ENCODE assay signal across 8 cellular contexts in genomic region chr12:70243510-70244331, GRCh38. TPM values are rescaled to one million over a fixed set of nuclear protein-coding genes. Genes with fewer than 3 reads are reported as not detected.
DNase-seq lines count a peak whose midpoint lies in the region; ATAC-seq lines count a peak whose summit lies in the region.

No MANE protein-coding gene starts in this region.

- H3K27me3 Mint-ChIP-seq in effector memory CD8-positive, alpha-beta T cell = no peaks in the 10 kb centered on the region

- peak overlapping the region; percentile 83 for H3K23ac ChIP-seq in mesendoderm (ENCODE audit: low read length)

- peak overlapping the region; percentile 90 for H3K4me3 ChIP-seq in BLaER1
- peak overlapping the region; percentile 97 for H3K4me3 ChIP-seq in mesendoderm (ENCODE audit: low read length)

- H3K27me3 ChIP-seq in BLaER1 = no peaks in the 10 kb centered on the region
- H3K27me3 ChIP-seq in mesendoderm (ENCODE audit: insufficient read depth, low read length, poor library complexity) = no peaks in the 10 kb centered on the region

- peak overlapping the region; percentile 70 for H2AK5ac ChIP-seq in mesendoderm (ENCODE audit: low read length)

- H3K4me1 Mint-ChIP-seq in effector memory CD8-positive, alpha-beta T cell (ENCODE audit: low read depth in 2 of 2) = peaks cover 37 to 73% of the 10 kb centered on the region in 2 donors

- DNase-seq in NCI-H774 (lab: John Stamatoyannopoulos, UW) (peak; percentile 77), mesendoderm (peak; percentile 85)
- peak; percentile 40 to 47 for DNase-seq in activated CD8-positive, alpha-beta memory T cell treated with anti-CD3 and anti-CD28 coated beads for 1 hour (ENCODE audit: extremely low read depth in 1 of 2, low read depth in 1 of 2)
- DNase-seq in effector memory CD8-positive, alpha-beta T cell = peak; percentile 58 to 68 (median 59)
- DNase-seq in stimulated activated CD8-positive, alpha-beta memory T cell treated with anti-CD3 and anti-CD28 coated beads, Interleukin-15, amount 100 ng/mL, for 1 hour (ENCODE audit: low read depth) = peak; percentile 38

- no peak overlapping the region for H2BK15ac ChIP-seq in mesendoderm (replicated peaks; ENCODE audit: low read depth)

- H3K36me3 ChIP-seq in BLaER1 (peaks cover 20% of the 10 kb centered on the region), mesendoderm (ENCODE audit: control insufficient read depth, insufficient read depth, low read length) (no peaks in the 10 kb centered on the region)

- H2BK5ac ChIP-seq in mesendoderm (ENCODE audit: low read length) = peak overlapping the region; percentile 93

- peak overlapping the region; percentile 84 for H3K18ac ChIP-seq in mesendoderm (ENCODE audit: low read length)

- H3K4me2 ChIP-seq in BLaER1 (peak overlapping the region; percentile 87), mesendoderm (ENCODE audit: low read length) (peak overlapping the region; percentile 79)

- H4K5ac ChIP-seq in mesendoderm (ENCODE audit: low read length) = no peak overlapping the region

- peak overlapping the region; percentile 56 for H2BK120ac ChIP-seq in mesendoderm (ENCODE audit: low read depth, low read length)

- peaks cover 59% of the 10 kb centered on the region for H3K4me1 ChIP-seq in BLaER1
- peaks cover 2% of the 10 kb centered on the region for H3K4me1 ChIP-seq in mesendoderm (ENCODE audit: control insufficient read depth, low read depth, low read length)

- H3K56ac ChIP-seq in mesendoderm (ENCODE audit: low read length) = peak overlapping the region; percentile 99

- H3K4me3 Mint-ChIP-seq in effector memory CD8-positive, alpha-beta T cell = peak overlapping the region; percentile 95 to 98

- H4K8ac ChIP-seq in mesendoderm (ENCODE audit: low read depth, low read length) = no peak overlapping the region

- H3K27ac ChIP-seq in BLaER1 (peak overlapping the region; percentile 98), mesendoderm (ENCODE audit: low read depth, low read length) (peak overlapping the region; percentile 88)

- peak overlapping the region; percentile 100 for H3K27ac Mint-ChIP-seq in effector memory CD8-positive, alpha-beta T cell

- WGBS in mesendoderm (ENCODE audit: extremely low coverage, insufficient coverage, low lambda C conversion rate) = no CpG with 5 or more reads among the region's 69 CpGs

- H3K36me3 Mint-ChIP-seq in effector memory CD8-positive, alpha-beta T cell (ENCODE audit: insufficient read depth) = peaks cover 55% of the 10 kb centered on the region

- no peaks in the 10 kb centered on the region for H3K9me3 ChIP-seq in BLaER1

- H3K79me1 ChIP-seq in mesendoderm (ENCODE audit: low read length) = peaks cover 2% of the 10 kb centered on the region

- H3K4ac ChIP-seq in mesendoderm (ENCODE audit: low read depth, low read length) = peak overlapping the region; percentile 94

- H3K9me3 Mint-ChIP-seq in effector memory CD8-positive, alpha-beta T cell = no peaks in the 10 kb centered on the region

- peaks cover 44% of the 10 kb centered on the region for H3K79me2 ChIP-seq in mesendoderm (ENCODE audit: control insufficient read depth, insufficient read depth, low read length)

- ATAC-seq in GM19043 (IDR thresholded peaks at IDR 0.05; ENCODE audit: low read depth, unreplicated experiment) = peak; percentile 41
- peak; percentile 61 for ATAC-seq in HG03280 (IDR thresholded peaks at IDR 0.05; ENCODE audit: unreplicated experiment)
- ATAC-seq in effector memory CD8-positive, alpha-beta T cell (replicated peaks) = peak; percentile 61

- H4K20me1 ChIP-seq in BLaER1 = peaks cover 51% of the 10 kb centered on the region

- H3K9ac ChIP-seq in BLaER1 = peak overlapping the region; percentile 96
- peak overlapping the region; percentile 99 for H3K9ac ChIP-seq in mesendoderm (ENCODE audit: low read length)

RNA-seq across cellular contexts. Expression of gene CNOT2, which starts 0.5 kb away (rescaled TPM):
- polyA plus RNA-seq in mesendoderm (2013, experiment 1 of 2) = 187 TPM
- 178 TPM for polyA plus RNA-seq in mesendoderm (2013, experiment 2 of 2)

Comparison
In these comparisons a context has a peak if more than half of its experiments do, and no peak if none do; other contexts are left out.
1. Peak in every context shown above with its lines: DNase-seq, ATAC-seq, H3K4me3 ChIP-seq and H3K27ac ChIP-seq.